ENCODE assay signal across 1 cellular context in the genomic region with DNA sequence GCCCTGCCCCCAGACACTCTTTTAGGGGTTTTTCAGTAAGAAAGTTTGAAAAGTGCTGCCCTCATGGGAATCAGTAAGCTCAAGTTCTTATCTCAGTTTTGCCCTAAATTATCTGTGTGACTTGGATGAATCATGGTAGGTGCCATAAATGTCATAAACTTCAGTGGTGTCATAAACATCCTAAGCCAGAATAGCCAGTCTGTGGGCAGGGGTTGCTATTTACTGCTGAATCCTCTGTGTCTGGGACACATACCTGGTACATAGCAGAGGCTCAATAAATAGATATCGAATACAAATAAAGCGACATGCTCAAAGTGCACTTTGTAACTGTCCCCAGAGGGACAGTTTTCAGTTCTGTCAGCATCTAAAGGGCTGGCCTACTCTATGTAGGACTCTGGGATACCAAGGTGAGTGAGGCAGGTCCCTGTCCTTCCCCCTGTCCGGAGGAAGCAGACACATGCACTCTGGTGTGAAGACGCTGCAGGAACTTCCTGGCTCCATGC.
TF ChIP-seq lines count a peak whose summit lies in the region.

No MANE protein-coding gene starts in this region.

TF ChIP-seq in IMR-90, 13 proteins besides CTCF, POLR2A, EP300 and RAD21 (continued from another document):
- TF ChIP-seq CHD1 (IDR thresholded peaks at IDR 0.05; ENCODE audit: low read depth, low read length) (no peak), MXI1 (IDR thresholded peaks at IDR 0.05; ENCODE audit: borderline replicate concordance, low read depth, low read length) (no peak), CEBPB (IDR thresholded peaks at IDR 0.05; ENCODE audit: low read depth, low read length) (no peak)
- TF ChIP-seq, protein P1, sequence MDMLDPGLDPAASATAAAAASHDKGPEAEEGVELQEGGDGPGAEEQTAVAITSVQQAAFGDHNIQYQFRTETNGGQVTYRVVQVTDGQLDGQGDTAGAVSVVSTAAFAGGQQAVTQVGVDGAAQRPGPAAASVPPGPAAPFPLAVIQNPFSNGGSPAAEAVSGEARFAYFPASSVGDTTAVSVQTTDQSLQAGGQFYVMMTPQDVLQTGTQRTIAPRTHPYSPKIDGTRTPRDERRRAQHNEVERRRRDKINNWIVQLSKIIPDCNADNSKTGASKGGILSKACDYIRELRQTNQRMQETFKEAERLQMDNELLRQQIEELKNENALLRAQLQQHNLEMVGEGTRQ (IDR thresholded peaks at IDR 0.05; ENCODE audit: low read depth, low read length) = no peak
TF ChIP-seq in IMR-90: peak in this region for 0.
